34 cellular contexts compared by ENCODE assay signal in the genomic region with DNA sequence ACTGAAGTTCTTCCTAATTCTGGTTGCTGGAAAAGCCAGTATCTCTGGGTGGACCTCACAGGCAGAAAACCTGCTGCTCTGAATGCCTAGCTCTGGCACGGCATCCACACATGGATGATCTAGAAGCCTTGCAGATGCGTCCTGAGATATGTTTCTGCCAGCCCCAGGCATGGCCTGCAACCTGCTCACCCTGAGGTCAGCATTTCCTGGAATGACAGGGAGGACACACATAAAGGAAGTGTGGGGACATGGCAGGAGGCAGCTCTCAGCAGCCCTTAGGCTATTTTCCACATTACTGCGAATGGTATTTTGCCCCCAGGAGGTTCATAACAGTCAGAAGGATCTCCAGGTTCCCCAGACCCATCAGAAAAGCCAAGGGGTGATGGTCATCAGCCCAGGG. TPM values are rescaled to one million over a fixed set of nuclear protein-coding genes. Genes with fewer than 3 reads are reported as not detected.
"Had no signal": no experiment of that assay in that cellular context is flagged by ENCODE, and none has a peak within 500 bp of the region (broad histone marks: within the 10 kb centered on the region; RNA-seq: fewer than 3 reads in every experiment).

No MANE protein-coding gene starts in this region.

- H3K9me3 ChIP-seq: colonic mucosa had no signal

- FAIRE-seq: endometrium, endothelial cell of umbilical vein had no signal

- DNase-seq: activated CD4-positive, alpha-beta memory T cell treated with anti-CD3 and anti-CD28 coated beads, Interleukin-2, amount 10 ng/mL, durations not matched to agents 7 days and 5 days; activated CD4-positive, alpha-beta T cell treated with anti-CD3 and anti-CD28 coated beads for 36 hours; activated CD4-positive, alpha-beta T cell treated with anti-CD3 and anti-CD28 coated beads, Interleukin-2, amount 10 ng/mL, durations not matched to agents 24 days and 14 days; activated CD4-positive, CD25-positive, alpha-beta regulatory T cell; activated CD4-positive, CD25-positive, alpha-beta regulatory T cell treated with anti-CD3 and anti-CD28 coated beads, Interleukin-2, amount 50 U/mL, for 72 hours; activated CD8-positive, alpha-beta memory T cell treated with anti-CD3 and anti-CD28 coated beads, Interleukin-2, amount 50 U/mL, for 48 hours; activated effector memory CD4-positive, alpha-beta T cell treated with Interleukin-2 at 50 U/mL for 16 hours; activated gamma-delta T cell treated with Interleukin-2 at 50 U/mL for 16 hours; activated naive CD4-positive, alpha-beta T cell treated with anti-CD3 and anti-CD28 coated beads, Interleukin-2, amount 50 U/mL, for 16 hours; activated naive CD4-positive, alpha-beta T cell treated with Interleukin-2 at 50 U/mL for 16 hours; activated T-cell treated with anti-CD3 and anti-CD28 coated beads for 4 hours; activated T-cell treated with anti-CD3 and anti-CD28 coated beads, Interleukin-2, amount 50 U/mL, for 24 hours; central memory CD4-positive, alpha-beta T cell; cerebellar nuclear complex; colonic mucosa; effector CD8-positive, alpha-beta T cell; esophagus squamous epithelium; foreskin melanocyte; heart right ventricle; T-helper 1 cell; T-helper 17 cell; T1000 had no signal

- H3K4me1 ChIP-seq: ascending aorta, breast epithelium, colonic mucosa, esophagus squamous epithelium, gastroesophageal sphincter had no signal

- H3K4me3 Mint-ChIP-seq: activated CD4-positive, alpha-beta memory T cell treated with anti-CD3 and anti-CD28 coated beads, Interleukin-2, amount 10 ng/mL, durations not matched to agents 7 days and 5 days; activated CD4-positive, alpha-beta T cell treated with anti-CD3 and anti-CD28 coated beads for 36 hours; activated CD4-positive, alpha-beta T cell treated with anti-CD3 and anti-CD28 coated beads, Interleukin-2, amount 10 ng/mL, durations not matched to agents 24 days and 14 days; activated naive CD8-positive, alpha-beta T cell; activated T-cell treated with anti-CD3 and anti-CD28 coated beads, Interleukin-2, amount 50 U/mL, for 24 hours; activated T-helper 17 cell treated with anti-CD3 and anti-CD28 coated beads, Interleukin-2, amount 50 U/mL, for 72 hours; brain; T-helper 17 cell; T-helper 2 cell treated with Interferon-gamma antibody and Interleukin-4, amounts not matched to agents 5 μg/mL and 100 μg/mL, for 36 hours had no signal

- H3K4me3 ChIP-seq: ascending aorta, breast epithelium, cardiac muscle cell, colonic mucosa, esophagus squamous epithelium, gastroesophageal sphincter, heart right ventricle had no signal

- H3K27ac Mint-ChIP-seq: activated CD4-positive, alpha-beta memory T cell treated with anti-CD3 and anti-CD28 coated beads, Interleukin-2, amount 10 ng/mL, durations not matched to agents 7 days and 5 days; activated CD4-positive, alpha-beta T cell treated with anti-CD3 and anti-CD28 coated beads for 36 hours; activated CD4-positive, alpha-beta T cell treated with anti-CD3 and anti-CD28 coated beads, Interleukin-2, amount 10 ng/mL, durations not matched to agents 24 days and 14 days; activated naive CD8-positive, alpha-beta T cell; activated T-cell treated with anti-CD3 and anti-CD28 coated beads, Interleukin-2, amount 50 U/mL, for 24 hours; activated T-helper 17 cell treated with anti-CD3 and anti-CD28 coated beads, Interleukin-2, amount 50 U/mL, for 72 hours; brain; T-helper 17 cell; T-helper 2 cell treated with Interferon-gamma antibody and Interleukin-4, amounts not matched to agents 5 μg/mL and 100 μg/mL, for 36 hours had no signal

- H3K27me3 Mint-ChIP-seq: activated naive CD8-positive, alpha-beta T cell; T-helper 17 cell had no signal

- ATAC-seq: activated CD4-positive, alpha-beta T cell treated with anti-CD3 and anti-CD28 coated beads for 36 hours; activated T-helper 17 cell treated with anti-CD3 and anti-CD28 coated beads, Interleukin-2, amount 50 U/mL, for 72 hours; gastroesophageal sphincter; heart right ventricle; T-helper 17 cell had no signal

- H3K27me3 ChIP-seq: ascending aorta, breast epithelium, cardiac muscle cell, colonic mucosa, esophagus squamous epithelium, gastroesophageal sphincter, heart right ventricle had no signal

- H3K27ac ChIP-seq: ascending aorta, breast epithelium, cardiac muscle cell, colonic mucosa, epithelial cell of prostate, esophagus squamous epithelium, gastroesophageal sphincter, heart right ventricle had no signal

- H3K36me3 ChIP-seq: breast epithelium, cardiac muscle cell, colonic mucosa, esophagus squamous epithelium had no signal

RNA-seq across cellular contexts. Expression of gene PLXNA4, which starts 23.2 kb away (rescaled TPM):
- total RNA-seq: fibroblast of villous mesenchyme had no signal
